In the genomic region with DNA sequence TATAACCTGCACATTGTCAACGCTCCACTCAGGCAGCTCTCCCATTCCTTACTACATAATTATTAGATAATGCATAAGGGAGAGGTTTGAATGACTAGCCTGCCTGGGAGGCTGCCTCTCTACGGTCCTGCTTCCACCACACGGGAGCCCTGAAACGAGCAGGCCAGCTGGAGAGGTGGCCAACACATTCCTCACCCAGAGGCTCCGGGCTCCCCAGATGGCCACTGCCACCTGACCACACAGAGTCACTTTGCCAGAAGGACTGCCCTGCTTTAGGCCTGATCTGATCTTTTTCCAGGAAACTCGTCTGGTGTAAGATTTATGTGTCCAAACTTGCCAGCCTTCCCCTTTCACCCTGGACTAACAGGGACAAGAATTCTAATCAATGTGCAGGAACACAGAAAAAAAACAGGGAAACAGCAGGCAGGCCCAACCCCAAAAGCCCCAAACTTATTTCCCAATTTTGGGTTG, we compare ENCODE assay signal across 9 cellular contexts. TPM values are rescaled to one million over a fixed set of nuclear protein-coding genes. Genes with fewer than 3 reads are reported as not detected.
A peak's percentile ranks its signal among the peaks of the same experiment; 100 is the strongest.
DNase-seq lines count a peak whose midpoint lies in the region; ATAC-seq, FAIRE-seq and TF ChIP-seq lines count a peak whose summit lies in the region.
"Had no signal": no experiment of that assay in that cellular context is flagged by ENCODE, and none has a peak within 500 bp of the region (broad histone marks: within the 10 kb centered on the region; RNA-seq: fewer than 3 reads in every experiment).

No MANE protein-coding gene starts in this region.

- no peak overlapping the region for H3T11ph ChIP-seq in H9 (ENCODE audit: low read length)

- no peak for TF ChIP-seq POLR2A in GM12891 (IDR thresholded peaks at IDR 0.05; ENCODE audit: low read depth, low read length)

- no peak for TF ChIP-seq CTCF in foreskin keratinocyte (conservative IDR thresholded peaks at IDR 0.05)
- no peak for TF ChIP-seq CTCF in H9 (conservative IDR thresholded peaks at IDR 0.05)
- no peak for TF ChIP-seq CTCF in chondrocyte (IDR thresholded peaks at IDR 0.05)

- POLR2A ChIA-PET in T-cell (lab: Charles Lee), result interaction anchor here in 1 of 2 donors (1.5 kb wide), 1 partner anchor 25 kb away, joined by 5 read pairs; no protein-coding TSS in a partner anchor

- H2BK20ac ChIP-seq in H9 (ENCODE audit: low read depth, low read length, poor library complexity, severe bottlenecking), result no peak overlapping the region

- no peaks in the 10 kb centered on the region for H3K23me2 ChIP-seq in H9 (ENCODE audit: insufficient read length, low read depth, low read length, poor library complexity, severe bottlenecking)

- H4K20me1 ChIP-seq in H9 (ENCODE audit: control insufficient read depth, insufficient read depth, insufficient read length), result no peaks in the 10 kb centered on the region

- H3K56ac ChIP-seq in H9 (ENCODE audit: insufficient read length, low read depth, low read length), result no peak overlapping the region

- H2BK12ac ChIP-seq in H9 (ENCODE audit: insufficient read length, low read depth, low read length), result no peak overlapping the region

- H2BK5ac ChIP-seq in H9 (ENCODE audit: insufficient read length, low read length), result no peak overlapping the region

- H3K4me3 ChIP-seq in rectal smooth muscle tissue (ENCODE audit: low read length), result peak overlapping the region; percentile 60

- H3K4me1 Mint-ChIP-seq in T-cell (peaks cover 51 to 67% (median 58%) of the 10 kb centered on the region in 3 donors), H9 (peaks cover 4 to 5% of the 10 kb centered on the region in 2 experiments), chondrocyte (ENCODE audit: low read depth) (peaks cover 4% of the 10 kb centered on the region)

- peak; percentile 9 for FAIRE-seq in GM12891 (lab: Jason Lieb, UNC)

- H3K9me3 ChIP-seq in H9 (ENCODE audit: control insufficient read depth, low read depth, low read length), result no peaks in the 10 kb centered on the region

- no peak overlapping the region for H3K27ac ChIP-seq in foreskin keratinocyte
- H3K27ac ChIP-seq in rectal smooth muscle tissue (ENCODE audit: low read depth, low read length), result no peak overlapping the region
- H3K27ac ChIP-seq in H9 (ENCODE audit: insufficient read length, low read depth, low read length), result no peak overlapping the region

- H3K27ac Mint-ChIP-seq in T-cell (peak overlapping the region; percentile 87 to 95), H9 (no peak overlapping the region), chondrocyte (ENCODE audit: unreplicated experiment) (no peak overlapping the region)

- H3K4me1 ChIP-seq in foreskin keratinocyte (peaks cover 11% of the 10 kb centered on the region), rectal smooth muscle tissue (ENCODE audit: control insufficient read depth, insufficient read depth, low read length) (no peaks in the 10 kb centered on the region), H9 (ENCODE audit: insufficient read depth, low read length) (no peaks in the 10 kb centered on the region)

- CTCF ChIA-PET in T-cell (lab: Charles Lee), result interaction anchor here in 1 of 2 donors (1.7 to 2.4 kb wide), 2 partner anchors 27 to 86 kb away, joined by 6 to 37 read pairs; a partner anchor contains a TSS

- H4K91ac ChIP-seq in H9 (ENCODE audit: insufficient read length, low read depth, low read length), result no peak overlapping the region

- H3K14ac ChIP-seq in H9 (ENCODE audit: insufficient read depth, low read length), result no peak overlapping the region

- no peak overlapping the region for H2BK120ac ChIP-seq in H9 (ENCODE audit: low read depth, low read length, poor library complexity, severe bottlenecking)

- no peak for DNase-seq in GM12891 (ENCODE audit: insufficient read length, low spot score)
- DNase-seq in T-cell, result no peak
- peak in 1 of 2 donors; percentile 45 for DNase-seq in foreskin keratinocyte
- DNase-seq in H9, result no peak
- DNase-seq in chondrocyte (ENCODE audit: low spot score), result no peak
- DNase-seq: HCEC 1CT had no signal

- no peaks in the 10 kb centered on the region for H3K27me3 ChIP-seq in foreskin keratinocyte
- H3K27me3 ChIP-seq in rectal smooth muscle tissue (ENCODE audit: control insufficient read depth, insufficient read depth, low read length), result no peaks in the 10 kb centered on the region
- H3K27me3 ChIP-seq in H9 (ENCODE audit: insufficient read depth, low read length), result no peaks in the 10 kb centered on the region

- H3K9me3 Mint-ChIP-seq in T-cell (no peaks in the 10 kb centered on the region), H9 (no peaks in the 10 kb centered on the region), chondrocyte (ENCODE audit: low read depth) (no peaks in the 10 kb centered on the region)

- H3K18ac ChIP-seq in H9 (ENCODE audit: insufficient read length, low read depth, low read length), result no peak overlapping the region

- H3K4me3 Mint-ChIP-seq in T-cell, result peak overlapping the region; percentile 72 to 80 (median 77)
- no peak overlapping the region for H3K4me3 Mint-ChIP-seq in H9
- H3K4me3 Mint-ChIP-seq in chondrocyte (ENCODE audit: unreplicated experiment), result no peak overlapping the region

- no peaks in the 10 kb centered on the region for H3K36me3 Mint-ChIP-seq in T-cell
- no peaks in the 10 kb centered on the region for H3K36me3 Mint-ChIP-seq in H9 (ENCODE audit: insufficient read depth in 1 of 3, low read depth in 3 of 3)
- H3K36me3 Mint-ChIP-seq in chondrocyte (ENCODE audit: low read depth), result no peaks in the 10 kb centered on the region

- ATAC-seq in T-cell (replicated peaks in 1 of 4) (no peak), foreskin keratinocyte (peak; percentile 11), HG02610 (IDR thresholded peaks at IDR 0.05; ENCODE audit: unreplicated experiment) (no peak), HG03108 (IDR thresholded peaks at IDR 0.05; ENCODE audit: unreplicated experiment) (no peak)

- H3K79me1 ChIP-seq in H9 (ENCODE audit: insufficient read depth, low read depth, low read length, poor library complexity, severe bottlenecking), result no peaks in the 10 kb centered on the region

- H3K9ac ChIP-seq in rectal smooth muscle tissue (ENCODE audit: low read length) (no peak overlapping the region), H9 (ENCODE audit: extremely low read depth, insufficient read length, low read length) (no peak overlapping the region)

- no peak overlapping the region for H2BK15ac ChIP-seq in H9 (ENCODE audit: low read depth, low read length)

- no peak overlapping the region for H4K5ac ChIP-seq in H9 (ENCODE audit: insufficient read length, low read depth, low read length)

- H2AK5ac ChIP-seq in H9 (ENCODE audit: insufficient read length, low read length), result no peak overlapping the region

- H3K23ac ChIP-seq in H9 (ENCODE audit: insufficient read length, low read depth, low read length), result no peak overlapping the region

- H2AFZ ChIP-seq in H9 (ENCODE audit: low read length), result no peak overlapping the region

- H3K4ac ChIP-seq in H9 (ENCODE audit: low read depth, low read length), result no peak overlapping the region

- H3K27me3 Mint-ChIP-seq in T-cell, result no peaks in the 10 kb centered on the region
- no peaks in the 10 kb centered on the region; the same call in 1 of the 2 replicates for H3K27me3 Mint-ChIP-seq in H9 (ENCODE audit: low read depth)
- H3K27me3 Mint-ChIP-seq in chondrocyte (ENCODE audit: low read depth), result no peaks in the 10 kb centered on the region

- H3K79me2 ChIP-seq in H9 (ENCODE audit: insufficient read depth, low read length), result no peaks in the 10 kb centered on the region

- H3K4me2 ChIP-seq in H9 (ENCODE audit: insufficient read depth, insufficient read length, low read length), result no peak overlapping the region

- no peak overlapping the region for H4K8ac ChIP-seq in H9 (replicated peaks; ENCODE audit: insufficient read length, low read depth, low read length)

- WGBS in H9 (ENCODE audit: extremely low coverage, insufficient read length, low lambda C conversion rate), result no CpG with 5 or more reads among the region's 6 CpGs

- H3K36me3 ChIP-seq in rectal smooth muscle tissue (ENCODE audit: control insufficient read depth, insufficient read depth, low read length), result no peaks in the 10 kb centered on the region

TF ChIP-seq in GM12891, 5 proteins besides CTCF, POLR2A, EP300 and RAD21:
- no peak for TF ChIP-seq PAX5 (IDR thresholded peaks at IDR 0.05; ENCODE audit: insufficient read depth, low read length, severe bottlenecking)
- TF ChIP-seq TAF1 (IDR thresholded peaks at IDR 0.05; ENCODE audit: low read depth, low read length), result no peak
- no peak for TF ChIP-seq POU2F2 (IDR thresholded peaks at IDR 0.05; ENCODE audit: low read depth, low read length)
- TF ChIP-seq POLR2AphosphoS5 (IDR thresholded peaks at IDR 0.05; ENCODE audit: low read depth, low read length), result no peak
- no peak for TF ChIP-seq SPI1 (IDR thresholded peaks at IDR 0.05; ENCODE audit: low read depth, low read length)

RNA-seq across cellular contexts. Expression of a gene that starts 27.8 kb away (rescaled TPM):
- 6.9 TPM for polyA plus RNA-seq in GM12891 (2012; ENCODE audit: low read depth, missing spikeins)
- total RNA-seq in T-cell (10 to 100 TPM in 1 of 5 donors, 1 to 10 TPM in 4; 7.0 to 15.3 (median 8.8) TPM), foreskin keratinocyte (0.71 and 0.78 TPM in 2 replicates), H9 (2021) (1.2 and 1.4 TPM in 2 replicates), chondrocyte (3.6 to 5.6 TPM (median 4.5 TPM) in 3 replicates)
- polyA plus RNA-seq in foreskin keratinocyte, result 0.90 and 0.93 TPM in 2 replicates

Comparison
In these comparisons a context has a peak if more than half of its experiments do, and no peak if none do; other contexts are left out.
1. H3K27ac Mint-ChIP-seq: peak in T-cell (2 of 2); none in H9 (0 of 3) and chondrocyte (single experiment).
2. H3K4me3 Mint-ChIP-seq: peak in T-cell (3 of 3); none in H9 (0 of 2) and chondrocyte (single experiment).